9 cellular contexts compared by ENCODE assay signal in the genomic region with DNA sequence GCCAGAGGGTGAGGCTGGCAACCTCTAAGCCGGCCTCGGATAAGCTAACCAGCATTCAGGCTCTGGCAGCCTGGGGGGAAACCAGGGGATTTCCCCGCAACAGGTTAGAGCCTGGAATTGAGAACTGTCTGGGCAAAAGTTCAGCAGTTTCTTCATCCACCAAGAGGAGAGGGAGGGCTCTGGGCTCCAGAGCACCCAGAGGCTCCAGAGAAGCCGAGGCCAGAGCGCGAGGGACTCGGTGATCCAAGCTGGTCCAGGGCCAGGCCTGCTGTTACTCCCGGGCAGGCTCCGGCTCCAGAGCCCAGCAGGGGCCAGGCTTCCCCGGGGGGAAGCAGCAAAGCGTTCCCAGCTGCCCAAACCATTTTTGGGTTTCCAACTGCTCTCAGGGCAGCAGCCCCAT. TPM values are rescaled to one million over a fixed set of nuclear protein-coding genes. Genes with fewer than 3 reads are reported as not detected.
DNase-seq lines count a peak whose midpoint lies in the region; ATAC-seq, FAIRE-seq and TF ChIP-seq lines count a peak whose summit lies in the region.
"Had no signal": no experiment of that assay in that cellular context is flagged by ENCODE, and none has a peak within 500 bp of the region (broad histone marks: within the 10 kb centered on the region; RNA-seq: fewer than 3 reads in every experiment).

No MANE protein-coding gene starts in this region.

- POLR2A ChIA-PET in CD8-positive, alpha-beta T cell (lab: Charles Lee), result interaction anchor here (0.5 to 11.0 kb wide), 8 partner anchors 14 to 60 kb away, joined by 4 to 123 read pairs (median 6); a partner anchor contains a TSS
- POLR2A ChIA-PET in K562 (lab: Yijun Ruan, JAX), result interaction anchor here (0.5 to 3.0 kb wide), 4 partner anchors 9 to 402 kb away, joined by 3 to 12 read pairs (median 4); no protein-coding TSS in a partner anchor

- no TSS peak for BruUV-seq in K562 (replicated peaks; lab: Mats Ljungman, UMichigan)

- ATAC-seq in CD8-positive, alpha-beta T cell, result no peak
- no peak for ATAC-seq in K562
- ATAC-seq in GM19328 (IDR thresholded peaks at IDR 0.05; ENCODE audit: unreplicated experiment), result no peak

- WGBS in K562 (ENCODE audit: insufficient coverage, low coverage, missing lambda C conversion rate), result 94% methylated on average over 7 of the region's 11 CpGs

- H2AFZ ChIP-seq in K562 (ENCODE audit: low read depth, low read length), result no peak overlapping the region

- no peak for DNase-seq in CD8-positive, alpha-beta T cell
- DNase-seq in K562 (ENCODE audit: extremely low read depth in 1 of 4, low spot score in 3 of 4), result no peak
- no peak for DNase-seq in SJCRH30
- no peak for DNase-seq in NCI-H524 treated with DMSO at 0.1 percent for 48 hours (lab: John Stamatoyannopoulos, UW)
- DNase-seq: activated T-cell treated with anti-CD3 and anti-CD28 coated beads, Interleukin-2, amount 50 U/mL, for 1 hour; NCI-H1930 had no signal

- CTCF ChIA-PET in CD8-positive, alpha-beta T cell (lab: Charles Lee), result interaction anchor here (5.2 to 54.2 kb wide), 2 partner anchors 18 to 36 kb away, joined by 61 to 2176 read pairs; a partner anchor contains a TSS
- CTCF ChIA-PET in K562 (lab: Yijun Ruan, JAX; ENCODE audit: low intra/inter-chr PET ratio), result no interaction called here

- no peak for TF ChIP-seq POLR2A in K562 (conservative IDR thresholded peaks at IDR 0.05)

- peaks cover 61% of the 10 kb centered on the region for H3K4me1 Mint-ChIP-seq in CD8-positive, alpha-beta T cell (ENCODE audit: low read depth)

- H3K9me3 Mint-ChIP-seq in CD8-positive, alpha-beta T cell, result no peaks in the 10 kb centered on the region

- H3K4me1 ChIP-seq in CD8-positive, alpha-beta T cell (ENCODE audit: insufficient read depth, low read length), result peaks cover 70% of the 10 kb centered on the region
- peaks cover 0 to 42% of the 10 kb centered on the region in 2 experiments; a peak in 3 of 5 replicates for H3K4me1 ChIP-seq in K562 (replicated peaks in 1 of 2; ENCODE audit: control insufficient read depth in 2 of 2, insufficient read depth in 2 of 2, low read length in 2 of 2)
- peaks cover 10 to 35% of the 10 kb centered on the region in 2 donors for H3K4me1 ChIP-seq in muscle layer of duodenum (ENCODE audit: control insufficient read depth in 1 of 2, insufficient read depth in 2 of 2, low read length in 2 of 2)
- peaks cover 15% of the 10 kb centered on the region; the same call in 1 of the 2 replicates for H3K4me1 ChIP-seq in SJCRH30

- H3K27me3 ChIP-seq in CD8-positive, alpha-beta T cell (ENCODE audit: insufficient read depth, low read length), result no peaks in the 10 kb centered on the region
- H3K27me3 ChIP-seq in K562 (ENCODE audit: control insufficient read depth in 2 of 2, insufficient read depth in 2 of 2, low read length in 2 of 2) (no peaks in the 10 kb centered on the region), muscle layer of duodenum (ENCODE audit: low read depth, low read length) (no peaks in the 10 kb centered on the region), SJCRH30 (no peaks in the 10 kb centered on the region)

- no peak for TF ChIP-seq EP300 in K562 (IDR thresholded peaks at IDR 0.05; ENCODE audit: low read length)

- no peak overlapping the region for H3K4me2 ChIP-seq in K562 (ENCODE audit: insufficient read depth, low read length)

- peak overlapping the region; percentile 92 for H3K27ac Mint-ChIP-seq in CD8-positive, alpha-beta T cell

- in situ Hi-C loops in K562 (cut with MboI), result no loop called here

- no peaks in the 10 kb centered on the region for H3K36me3 ChIP-seq in CD8-positive, alpha-beta T cell (ENCODE audit: insufficient read depth, low read length)
- H3K36me3 ChIP-seq in K562 (ENCODE audit: control insufficient read depth, insufficient read depth, low read length) (peaks cover 51% of the 10 kb centered on the region; the same call in 2 of the 3 replicates), muscle layer of duodenum (ENCODE audit: control insufficient read depth in 1 of 2, insufficient read depth in 2 of 2, low read length in 2 of 2) (peaks cover 5 to 37% of the 10 kb centered on the region in 2 donors), SJCRH30 (0 out of 2 replicates have a peak, but pooled peaks cover 4% of the 10 kb centered on the region)

- H4K20me1 ChIP-seq in K562 (replicated peaks; ENCODE audit: control insufficient read depth, insufficient read depth, low read length), result no peaks in the 10 kb centered on the region

- H3K36me3 Mint-ChIP-seq in CD8-positive, alpha-beta T cell, result peaks cover 13% of the 10 kb centered on the region

- H3K27ac ChIP-seq in CD8-positive, alpha-beta T cell (ENCODE audit: low read depth, low read length), result peak overlapping the region; percentile 43
- H3K27ac ChIP-seq in K562 (ENCODE audit: extremely low read depth, low read depth, low read length) (no peak overlapping the region), muscle layer of duodenum (ENCODE audit: low read length) (peak overlapping the region; percentile 23), SJCRH30 (no peak overlapping the region)

- TF ChIP-seq RAD21 in K562 (CRISPR knock-in tag; conservative IDR thresholded peaks at IDR 0.05 in 1 of 2, IDR thresholded peaks at IDR 0.05 in 1 of 2), result no peak

- no peaks in the 10 kb centered on the region for H3K9me3 ChIP-seq in CD8-positive, alpha-beta T cell (ENCODE audit: low read length)
- H3K9me3 ChIP-seq in K562 (replicated peaks; ENCODE audit: control insufficient read depth, insufficient read depth, low read depth, low read length) (no peaks in the 10 kb centered on the region), muscle layer of duodenum (ENCODE audit: control insufficient read depth in 1 of 2, low read length in 2 of 2) (no peaks in the 10 kb centered on the region), SJCRH30 (replicated peaks) (no peaks in the 10 kb centered on the region)

- H3K9ac ChIP-seq in K562 (ENCODE audit: insufficient read depth in 1 of 2, low read depth in 2 of 2, low read length in 2 of 2), result no peak overlapping the region

- no peaks in the 10 kb centered on the region for H3K79me2 ChIP-seq in K562 (ENCODE audit: control insufficient read depth, insufficient read depth, low read length)

- H3K4me3 ChIP-seq in CD8-positive, alpha-beta T cell (ENCODE audit: low read depth, low read length), result no peak overlapping the region
- H3K4me3 ChIP-seq in K562, result no peak overlapping the region
- H3K4me3 ChIP-seq in muscle layer of duodenum (ENCODE audit: low read depth in 1 of 2, low read length in 2 of 2), result peak overlapping the region in 1 of 2 donors; percentile 1
- H3K4me3 ChIP-seq in SJCRH30, result no peak overlapping the region

- TF ChIP-seq CTCF in CD8-positive, alpha-beta T cell (IDR thresholded peaks at IDR 0.05), result no peak
- no peak for TF ChIP-seq CTCF in K562 (IDR thresholded peaks at IDR 0.05 in 2 of 3, conservative IDR thresholded peaks at IDR 0.05 in 1 of 3; ENCODE audit: insufficient read depth in 2 of 3, low read depth in 1 of 3, low read length in 3 of 3)

- no peaks in the 10 kb centered on the region for H3K27me3 Mint-ChIP-seq in CD8-positive, alpha-beta T cell (ENCODE audit: low read depth)

- no peak for FAIRE-seq in K562 (lab: Jason Lieb, UNC)
- FAIRE-seq: keratinocyte had no signal

- no peak overlapping the region for H3K4me3 Mint-ChIP-seq in CD8-positive, alpha-beta T cell

- intact Hi-C loops in CD8-positive, alpha-beta T cell (cut with DNase I, micrococcal nuclease), result no loop called here
- intact Hi-C loops in K562 (cut with micrococcal nuclease), result no loop called here

- H3K9me1 ChIP-seq in K562 (ENCODE audit: control insufficient read depth, insufficient read depth, low read length), result no peaks in the 10 kb centered on the region

RNA-seq across cellular contexts. Expression of a gene that starts 13.3 kb away (rescaled TPM):
- total RNA-seq in CD8-positive, alpha-beta T cell, result 10 to 100 TPM; 51.5 to 52.9 TPM
- 27.4 and 84.8 TPM in 2 replicates for total RNA-seq in K562 (2011; cell fraction: chromatin; rRNA removed; ENCODE audit: low replicate concordance)
- 40.0 and 41.0 TPM in 2 replicates for total RNA-seq in K562 (2011; cell fraction: nucleolus; rRNA removed)
- 21.5 and 25.7 TPM in 2 replicates for total RNA-seq in K562 (2011; cell fraction: nucleoplasm; rRNA removed)
- total RNA-seq in K562 (2014; rRNA removed) (18.6 and 21.2 TPM in 2 replicates), K562 (2014; rRNA removed; fragmentation: Illumina TruSeq; extraction: Trizol) (7.4 and 9.7 TPM in 2 replicates), K562 (2015; rRNA removed; fragmentation: Illumina TruSeq; extraction: Trizol) (9.3 and 9.4 TPM in 2 replicates), K562 (2021) (29.9 and 36.2 TPM in 2 replicates)
- polyA plus RNA-seq in K562 (2011; rRNA removed) (11.5 and 14.9 TPM in 2 replicates), K562 (2014; fragmentation: Illumina TruSeq; extraction: Trizol) (32.1 and 36.0 TPM in 2 replicates), K562 (2014; fragmentation: Nextera tagmentation; extraction: Ambion mirVana) (under 1 TPM; 0.10 to 0.17 TPM), K562 (2014; rRNA removed) (8.7 and 10.4 TPM in 2 replicates)
- polyA plus RNA-seq in K562 (2011; cell fraction: cytosol; rRNA removed), result 10.1 and 21.2 TPM in 2 replicates
- polyA plus RNA-seq in K562 (2011; cell fraction: nucleus; rRNA removed), result 23.7 and 33.6 TPM in 2 replicates
- polyA plus RNA-seq in K562 (2012), result 34.0 and 58.5 TPM in 2 replicates
- 16.7 and 17.5 TPM in 2 replicates for polyA minus RNA-seq in K562 (2011; rRNA and poly(A)+ RNA removed)
- 12.7 and 19.9 TPM in 2 replicates for polyA minus RNA-seq in K562 (2011; cell fraction: cytosol; rRNA and poly(A)+ RNA removed)
- polyA minus RNA-seq in K562 (2011; cell fraction: nucleus; rRNA and poly(A)+ RNA removed), result 13.7 and 15.5 TPM in 2 replicates
- total RNA-seq in SJCRH30 (2014; rRNA removed; shearing (Covaris generic)), result 6.1 and 6.3 TPM in 2 replicates

RNA-seq across cellular contexts. Expression of a gene that starts 17.5 kb away (rescaled TPM):
- total RNA-seq in CD8-positive, alpha-beta T cell, result 10 to 100 TPM; 66.0 to 69.1 TPM
- 235 and 500 TPM in 2 replicates for total RNA-seq in K562 (2011; cell fraction: chromatin; rRNA removed; ENCODE audit: low replicate concordance)
- total RNA-seq in K562 (2011; cell fraction: nucleolus; rRNA removed), result 281 and 297 TPM in 2 replicates
- 245 and 253 TPM in 2 replicates for total RNA-seq in K562 (2011; cell fraction: nucleoplasm; rRNA removed)
- total RNA-seq in K562 (2014; rRNA removed) (48.0 and 51.3 TPM in 2 replicates), K562 (2014; rRNA removed; fragmentation: Illumina TruSeq; extraction: Trizol) (19.7 and 24.2 TPM in 2 replicates), K562 (2015; rRNA removed; fragmentation: Illumina TruSeq; extraction: Trizol) (29.9 and 31.1 TPM in 2 replicates), K562 (2021) (57.1 and 61.3 TPM in 2 replicates)
- polyA plus RNA-seq in K562 (2011; rRNA removed) (50.4 and 53.3 TPM in 2 replicates), K562 (2014; fragmentation: Illumina TruSeq; extraction: Trizol) (31.6 and 42.5 TPM in 2 replicates), K562 (2014; fragmentation: Nextera tagmentation; extraction: Ambion mirVana) (1 to 10 TPM; 1.5 to 1.9 TPM), K562 (2014; rRNA removed) (69.5 and 71.3 TPM in 2 replicates)
- polyA plus RNA-seq in K562 (2011; cell fraction: cytosol; rRNA removed), result 27.8 and 56.0 TPM in 2 replicates
- 156 and 291 TPM in 2 replicates for polyA plus RNA-seq in K562 (2011; cell fraction: nucleus; rRNA removed)
- polyA plus RNA-seq in K562 (2012), result 41.4 and 63.8 TPM in 2 replicates
- 26.8 and 33.7 TPM in 2 replicates for polyA minus RNA-seq in K562 (2011; rRNA and poly(A)+ RNA removed)
- polyA minus RNA-seq in K562 (2011; cell fraction: cytosol; rRNA and poly(A)+ RNA removed), result 20.7 and 22.7 TPM in 2 replicates
- 56.9 and 57.8 TPM in 2 replicates for polyA minus RNA-seq in K562 (2011; cell fraction: nucleus; rRNA and poly(A)+ RNA removed)
- 25.1 and 34.1 TPM in 2 replicates for total RNA-seq in SJCRH30 (2014; rRNA removed; shearing (Covaris generic))

RNA-seq across cellular contexts. Expression of a gene that starts 32.4 kb away (rescaled TPM):
- total RNA-seq in CD8-positive, alpha-beta T cell, result 1 to 10 TPM; 2.4 to 3.2 TPM
- total RNA-seq in K562 (2011; cell fraction: chromatin; rRNA removed; ENCODE audit: low replicate concordance), result 8.1 and 23.1 TPM in 2 replicates
- 20.8 and 21.3 TPM in 2 replicates for total RNA-seq in K562 (2011; cell fraction: nucleolus; rRNA removed)
- 19.4 and 21.3 TPM in 2 replicates for total RNA-seq in K562 (2011; cell fraction: nucleoplasm; rRNA removed)
- total RNA-seq in K562 (2014; rRNA removed), result 38.8 and 55.8 TPM in 2 replicates
- total RNA-seq in K562 (2014; rRNA removed; fragmentation: Illumina TruSeq; extraction: Trizol), result 27.6 and 29.0 TPM in 2 replicates
- total RNA-seq in K562 (2015; rRNA removed; fragmentation: Illumina TruSeq; extraction: Trizol), result 30.9 and 32.5 TPM in 2 replicates
- total RNA-seq in K562 (2021), result 47.5 and 50.0 TPM in 2 replicates
- 42.8 and 51.4 TPM in 2 replicates for polyA plus RNA-seq in K562 (2011; rRNA removed)
- polyA plus RNA-seq in K562 (2011; cell fraction: cytosol; rRNA removed), result 73.7 and 106 TPM in 2 replicates
- polyA plus RNA-seq in K562 (2011; cell fraction: nucleus; rRNA removed), result 34.8 and 35.2 TPM in 2 replicates
- polyA plus RNA-seq in K562 (2012), result 25.7 and 42.5 TPM in 2 replicates
- 54.2 and 62.3 TPM in 2 replicates for polyA plus RNA-seq in K562 (2014; fragmentation: Illumina TruSeq; extraction: Trizol)
- polyA plus RNA-seq in K562 (2014; fragmentation: Nextera tagmentation; extraction: Ambion mirVana), result 10 to 100 TPM in 1 of 2 experiments, 1 to 10 TPM in 1; 7.9 to 11.8 TPM
- 45.7 and 47.8 TPM in 2 replicates for polyA plus RNA-seq in K562 (2014; rRNA removed)
- 21.5 and 27.1 TPM in 2 replicates for polyA minus RNA-seq in K562 (2011; rRNA and poly(A)+ RNA removed)
- polyA minus RNA-seq in K562 (2011; cell fraction: cytosol; rRNA and poly(A)+ RNA removed), result 30.1 and 30.4 TPM in 2 replicates
- polyA minus RNA-seq in K562 (2011; cell fraction: nucleus; rRNA and poly(A)+ RNA removed), result 8.6 and 12.3 TPM in 2 replicates
- total RNA-seq in SJCRH30 (2014; rRNA removed; shearing (Covaris generic)), result 43.3 and 48.3 TPM in 2 replicates

RNA-seq across cellular contexts. Expression of a gene that starts 46.3 kb away (rescaled TPM):
- total RNA-seq in CD8-positive, alpha-beta T cell, result not detected
- total RNA-seq in K562 (2011; cell fraction: chromatin; rRNA removed; ENCODE audit: low replicate concordance), result not detected in 2 replicates
- total RNA-seq in K562 (2011; cell fraction: nucleolus; rRNA removed), result not detected in 2 replicates
- not detected in 2 replicates for total RNA-seq in K562 (2011; cell fraction: nucleoplasm; rRNA removed)
- total RNA-seq in K562 (2014; rRNA removed) (not detected in 2 replicates), K562 (2014; rRNA removed; fragmentation: Illumina TruSeq; extraction: Trizol) (not detected in 2 replicates), K562 (2015; rRNA removed; fragmentation: Illumina TruSeq; extraction: Trizol) (not detected in 2 replicates), K562 (2021) (not detected in 2 replicates)
- polyA plus RNA-seq in K562 (2011; rRNA removed) (not detected in 2 replicates), K562 (2014; fragmentation: Illumina TruSeq; extraction: Trizol) (not detected in 2 replicates), K562 (2014; fragmentation: Nextera tagmentation; extraction: Ambion mirVana) (not detected), K562 (2014; rRNA removed) (not detected in 2 replicates)
- polyA plus RNA-seq in K562 (2011; cell fraction: cytosol; rRNA removed), result not detected in 2 replicates
- polyA plus RNA-seq in K562 (2011; cell fraction: nucleus; rRNA removed), result not detected in 2 replicates
- 0.19 TPM in 1 of 2 replicates, not detected in the other for polyA plus RNA-seq in K562 (2012)
- polyA minus RNA-seq in K562 (2011; rRNA and poly(A)+ RNA removed), result not detected in 2 replicates
- polyA minus RNA-seq in K562 (2011; cell fraction: cytosol; rRNA and poly(A)+ RNA removed), result not detected in 2 replicates
- polyA minus RNA-seq in K562 (2011; cell fraction: nucleus; rRNA and poly(A)+ RNA removed), result not detected in 2 replicates
- not detected in 2 replicates for total RNA-seq in SJCRH30 (2014; rRNA removed; shearing (Covaris generic))
- polyA plus RNA-seq: keratinocyte had no signal

RNA-seq across cellular contexts. Expression of a gene that starts 49.3 kb away (rescaled TPM):
- total RNA-seq in CD8-positive, alpha-beta T cell, result 10 to 100 TPM; 20.8 to 29.4 TPM
- total RNA-seq in K562 (2011; cell fraction: chromatin; rRNA removed; ENCODE audit: low replicate concordance), result 14.2 and 41.4 TPM in 2 replicates
- 152 and 183 TPM in 2 replicates for total RNA-seq in K562 (2011; cell fraction: nucleolus; rRNA removed)
- total RNA-seq in K562 (2011; cell fraction: nucleoplasm; rRNA removed), result 99.6 and 131 TPM in 2 replicates
- 373 and 487 TPM in 2 replicates for total RNA-seq in K562 (2014; rRNA removed)
- total RNA-seq in K562 (2014; rRNA removed; fragmentation: Illumina TruSeq; extraction: Trizol), result 94.3 and 160 TPM in 2 replicates
- total RNA-seq in K562 (2015; rRNA removed; fragmentation: Illumina TruSeq; extraction: Trizol), result 455 and 466 TPM in 2 replicates
- 330 and 373 TPM in 2 replicates for total RNA-seq in K562 (2021)
- polyA plus RNA-seq in K562 (2011; rRNA removed), result 800 and 995 TPM in 2 replicates
- polyA plus RNA-seq in K562 (2011; cell fraction: cytosol; rRNA removed), result 1,618 and 2,500 TPM in 2 replicates
- polyA plus RNA-seq in K562 (2011; cell fraction: nucleus; rRNA removed), result 492 and 635 TPM in 2 replicates
- polyA plus RNA-seq in K562 (2012), result 1,292 and 1,616 TPM in 2 replicates
- 189 and 298 TPM in 2 replicates for polyA plus RNA-seq in K562 (2014; fragmentation: Illumina TruSeq; extraction: Trizol)
- 100 to 1,000 TPM; 240 to 301 TPM for polyA plus RNA-seq in K562 (2014; fragmentation: Nextera tagmentation; extraction: Ambion mirVana)
- 474 and 680 TPM in 2 replicates for polyA plus RNA-seq in K562 (2014; rRNA removed)
- 187 and 354 TPM in 2 replicates for polyA minus RNA-seq in K562 (2011; rRNA and poly(A)+ RNA removed)
- 194 and 200 TPM in 2 replicates for polyA minus RNA-seq in K562 (2011; cell fraction: cytosol; rRNA and poly(A)+ RNA removed)
- 64.1 and 86.9 TPM in 2 replicates for polyA minus RNA-seq in K562 (2011; cell fraction: nucleus; rRNA and poly(A)+ RNA removed)
- 671 and 890 TPM in 2 replicates for total RNA-seq in SJCRH30 (2014; rRNA removed; shearing (Covaris generic))

Comparison
In these comparisons a context has a peak if more than half of its experiments do, and no peak if none do; other contexts are left out.
1. H3K27ac ChIP-seq: peak in CD8-positive, alpha-beta T cell (single experiment) and muscle layer of duodenum (single experiment); none in K562 (single experiment) and SJCRH30 (single experiment).